Comparison of ENCODE assay signal across 2 cellular contexts in genomic region chr10:23479798-23480473, GRCh38.
A peak's percentile ranks its signal among the peaks of the same experiment; 100 is the strongest.
TF ChIP-seq lines count a peak whose summit lies in the region.

No MANE protein-coding gene starts in this region.

TF ChIP-seq in liver, 16 proteins besides CTCF, POLR2A, EP300 and RAD21:
- TF ChIP-seq NR2F2 (IDR thresholded peaks at IDR 0.05) (no peak), FOXA1 (IDR thresholded peaks at IDR 0.05) (no peak), ATF3 (IDR thresholded peaks at IDR 0.05) (peak; percentile 42), RXRA (IDR thresholded peaks at IDR 0.05) (peak; percentile 36 to 63), SP1 (IDR thresholded peaks at IDR 0.05) (peak; percentile 52), FOXA2 (IDR thresholded peaks at IDR 0.05) (no peak), JUND (IDR thresholded peaks at IDR 0.05) (peak; percentile 16 to 29), HNF4A (conservative IDR thresholded peaks at IDR 0.05) (peak; percentile 63 to 65), HNF4G (IDR thresholded peaks at IDR 0.05) (no peak), YY1 (IDR thresholded peaks at IDR 0.05) (peak; percentile 34), MAX (IDR thresholded peaks at IDR 0.05) (peak; percentile 82), EGR1 (IDR thresholded peaks at IDR 0.05; ENCODE audit: low read depth in 2 of 2) (peak in 1 of 2 donors; percentile 30), GABPA (IDR thresholded peaks at IDR 0.05 in 1 of 2, conservative IDR thresholded peaks at IDR 0.05 in 1 of 2) (no peak), TAF1 (conservative IDR thresholded peaks at IDR 0.05) (no peak), ZBTB33 (IDR thresholded peaks at IDR 0.05) (no peak), REST (IDR thresholded peaks at IDR 0.05) (peak; percentile 34)
TF ChIP-seq in liver: peak in this region for 9.

TF ChIP-seq in HepG2, 621 proteins besides CTCF, POLR2A, EP300 and RAD21:
- TF ChIP-seq ZNF589 (CRISPR knock-in tag; conservative IDR thresholded peaks at IDR 0.05) (no peak), ZNF704 (CRISPR knock-in tag; IDR thresholded peaks at IDR 0.05; ENCODE audit: borderline replicate concordance) (no peak), GZF1 (CRISPR knock-in tag; IDR thresholded peaks at IDR 0.05) (no peak), TBP (CRISPR knock-in tag; IDR thresholded peaks at IDR 0.05) (no peak), ZBTB37 (CRISPR knock-in tag; IDR thresholded peaks at IDR 0.05) (no peak), ZNF407 (CRISPR knock-in tag; IDR thresholded peaks at IDR 0.05; ENCODE audit: not compliant biosample characterization) (no peak), PCBP1 (IDR thresholded peaks at IDR 0.05; ENCODE audit: borderline replicate concordance, low read depth, low read length) (no peak), NAIF1 (CRISPR knock-in tag; IDR thresholded peaks at IDR 0.05; ENCODE audit: borderline replicate concordance) (no peak), ZGPAT (CRISPR knock-in tag; IDR thresholded peaks at IDR 0.05) (no peak), ZNF264 (CRISPR knock-in tag; IDR thresholded peaks at IDR 0.05) (no peak)
